41 cellular contexts compared by ENCODE assay signal in genomic region chr6:116793224-116793623, GRCh38. TPM values are rescaled to one million over a fixed set of nuclear protein-coding genes. Genes with fewer than 3 reads are reported as not detected.
"Had no signal": no experiment of that assay in that cellular context is flagged by ENCODE, and none has a peak within 500 bp of the region (broad histone marks: within the 10 kb centered on the region; RNA-seq: fewer than 3 reads in every experiment).

No MANE protein-coding gene starts in this region.

- H3K36me3 Mint-ChIP-seq: activated naive CD4-positive, alpha-beta T cell treated with anti-CD3 and anti-CD28 coated beads, Interleukin-2, amount 10 ng/mL, durations not matched to agents 7 days and 5 days; activated naive CD4-positive, alpha-beta T cell treated with anti-CD3 and anti-CD28 coated beads, Interleukin-2, amount 50 U/mL, for 24 hours; activated naive CD4-positive, alpha-beta T cell treated with anti-CD3 and anti-CD28 coated beads, Interleukin-2, amount 50 U/mL, for 72 hours; activated naive CD8-positive, alpha-beta T cell; activated naive CD8-positive, alpha-beta T cell treated with anti-CD3 and anti-CD28 coated beads for 36 hours; activated naive CD8-positive, alpha-beta T cell treated with anti-CD3 and anti-CD28 coated beads, Interleukin-2, amount 10 ng/mL, durations not matched to agents 7 days and 5 days; brain had no signal

- H3K27ac Mint-ChIP-seq: activated naive CD4-positive, alpha-beta T cell treated with anti-CD3 and anti-CD28 coated beads for 36 hours; activated naive CD4-positive, alpha-beta T cell treated with anti-CD3 and anti-CD28 coated beads, Interleukin-2, amount 10 ng/mL, durations not matched to agents 7 days and 5 days; activated naive CD4-positive, alpha-beta T cell treated with anti-CD3 and anti-CD28 coated beads, Interleukin-2, amount 50 U/mL, for 24 hours; activated naive CD4-positive, alpha-beta T cell treated with anti-CD3 and anti-CD28 coated beads, Interleukin-2, amount 50 U/mL, for 72 hours; activated naive CD8-positive, alpha-beta T cell; activated naive CD8-positive, alpha-beta T cell treated with anti-CD3 and anti-CD28 coated beads for 36 hours; activated naive CD8-positive, alpha-beta T cell treated with anti-CD3 and anti-CD28 coated beads, Interleukin-2, amount 10 ng/mL, durations not matched to agents 7 days and 5 days; activated naive CD8-positive, alpha-beta T cell treated with anti-CD3 and anti-CD28 coated beads, Interleukin-2, amount 50 U/mL, for 24 hours; activated T-cell treated with anti-CD3 and anti-CD28 coated beads, Interleukin-2, amount 50 U/mL, for 24 hours; activated T-cell treated with anti-CD3 and anti-CD28 coated beads, Interleukin-2, amount 50 U/mL, for 72 hours; activated T-helper 1 cell treated with anti-CD3 and anti-CD28 coated beads, Interleukin-12 subunit alpha, Interleukin-12 subunit beta, Interleukin-2, Interleukin-4 antibody, amounts not matched to agents 30 ng/mL and 10 ng/mL and 1 ng/mL, durations not matched to agents 14 hours and 24 hours and 36 hours; activated T-helper 17 cell treated with anti-CD3 and anti-CD28 coated beads, Interleukin-2, amount 50 U/mL, for 72 hours; activated T-helper 2 cell treated with anti-CD3 and anti-CD28 coated beads, Interferon-gamma antibody, Interleukin-2, Interleukin-4, amounts not matched to agents 10 μg/mL and 5 μg/mL and 100 μg/mL, durations not matched to agents 14 hours and 24 hours and 36 hours; brain had no signal

- H3K27me3 Mint-ChIP-seq: activated naive CD4-positive, alpha-beta T cell treated with anti-CD3 and anti-CD28 coated beads, Interleukin-2, amount 10 ng/mL, durations not matched to agents 7 days and 5 days; activated naive CD8-positive, alpha-beta T cell treated with anti-CD3 and anti-CD28 coated beads, Interleukin-2, amount 50 U/mL, for 24 hours; brain had no signal

- H3K4me3 ChIP-seq: adrenal gland, ascending aorta, body of pancreas, cardiac muscle cell had no signal

- H3K27me3 ChIP-seq: adrenal gland, ascending aorta, body of pancreas, brain microvascular endothelial cell, cardiac muscle cell had no signal

- H3K36me3 ChIP-seq: adrenal gland, ascending aorta, brain microvascular endothelial cell, cardiac muscle cell had no signal

- H3K4me3 Mint-ChIP-seq: activated naive CD4-positive, alpha-beta T cell treated with anti-CD3 and anti-CD28 coated beads for 36 hours; activated naive CD4-positive, alpha-beta T cell treated with anti-CD3 and anti-CD28 coated beads, Interleukin-2, amount 10 ng/mL, durations not matched to agents 7 days and 5 days; activated naive CD4-positive, alpha-beta T cell treated with anti-CD3 and anti-CD28 coated beads, Interleukin-2, amount 50 U/mL, for 24 hours; activated naive CD8-positive, alpha-beta T cell; activated naive CD8-positive, alpha-beta T cell treated with anti-CD3 and anti-CD28 coated beads for 36 hours; activated naive CD8-positive, alpha-beta T cell treated with anti-CD3 and anti-CD28 coated beads, Interleukin-2, amount 10 ng/mL, durations not matched to agents 7 days and 5 days; activated naive CD8-positive, alpha-beta T cell treated with anti-CD3 and anti-CD28 coated beads, Interleukin-2, amount 50 U/mL, for 24 hours; activated T-cell treated with anti-CD3 and anti-CD28 coated beads, Interleukin-2, amount 50 U/mL, for 24 hours; activated T-cell treated with anti-CD3 and anti-CD28 coated beads, Interleukin-2, amount 50 U/mL, for 4 hours; activated T-cell treated with anti-CD3 and anti-CD28 coated beads, Interleukin-2, amount 50 U/mL, for 72 hours; activated T-helper 1 cell treated with anti-CD3 and anti-CD28 coated beads, Interleukin-12 subunit alpha, Interleukin-12 subunit beta, Interleukin-2, Interleukin-4 antibody, amounts not matched to agents 30 ng/mL and 10 ng/mL and 1 ng/mL, durations not matched to agents 14 hours and 24 hours and 36 hours; activated T-helper 17 cell treated with anti-CD3 and anti-CD28 coated beads, Interleukin-2, amount 50 U/mL, for 72 hours; brain; central memory CD8-positive, alpha-beta T cell had no signal

- ATAC-seq: activated naive CD4-positive, alpha-beta T cell treated with anti-CD3 and anti-CD28 coated beads, Interleukin-2, amount 50 U/mL, for 72 hours; activated naive CD8-positive, alpha-beta T cell treated with anti-CD3 and anti-CD28 coated beads, Interleukin-2, amount 50 U/mL, for 24 hours; activated T-cell treated with anti-CD3 and anti-CD28 coated beads, Interleukin-2, amount 50 U/mL, for 4 hours; activated T-cell treated with anti-CD3 and anti-CD28 coated beads, Interleukin-2, amount 50 U/mL, for 72 hours; activated T-helper 17 cell treated with anti-CD3 and anti-CD28 coated beads, Interleukin-2, amount 50 U/mL, for 72 hours; body of pancreas had no signal

- H3K9me3 Mint-ChIP-seq: activated naive CD4-positive, alpha-beta T cell treated with anti-CD3 and anti-CD28 coated beads for 36 hours; activated naive CD4-positive, alpha-beta T cell treated with anti-CD3 and anti-CD28 coated beads, Interleukin-2, amount 10 ng/mL, durations not matched to agents 7 days and 5 days; activated naive CD4-positive, alpha-beta T cell treated with anti-CD3 and anti-CD28 coated beads, Interleukin-2, amount 50 U/mL, for 24 hours; activated naive CD4-positive, alpha-beta T cell treated with anti-CD3 and anti-CD28 coated beads, Interleukin-2, amount 50 U/mL, for 72 hours; activated naive CD8-positive, alpha-beta T cell treated with anti-CD3 and anti-CD28 coated beads for 36 hours; activated naive CD8-positive, alpha-beta T cell treated with anti-CD3 and anti-CD28 coated beads, Interleukin-2, amount 10 ng/mL, durations not matched to agents 7 days and 5 days; activated naive CD8-positive, alpha-beta T cell treated with anti-CD3 and anti-CD28 coated beads, Interleukin-2, amount 50 U/mL, for 24 hours; activated T-cell treated with anti-CD3 and anti-CD28 coated beads, Interleukin-2, amount 50 U/mL, for 24 hours; activated T-cell treated with anti-CD3 and anti-CD28 coated beads, Interleukin-2, amount 50 U/mL, for 4 hours; activated T-cell treated with anti-CD3 and anti-CD28 coated beads, Interleukin-2, amount 50 U/mL, for 72 hours; activated T-helper 1 cell treated with anti-CD3 and anti-CD28 coated beads, Interleukin-12 subunit alpha, Interleukin-12 subunit beta, Interleukin-2, Interleukin-4 antibody, amounts not matched to agents 30 ng/mL and 10 ng/mL and 1 ng/mL, durations not matched to agents 14 hours and 24 hours and 36 hours; activated T-helper 17 cell treated with anti-CD3 and anti-CD28 coated beads, Interleukin-2, amount 50 U/mL, for 72 hours; activated T-helper 2 cell treated with anti-CD3 and anti-CD28 coated beads, Interferon-gamma antibody, Interleukin-2, Interleukin-4, amounts not matched to agents 10 μg/mL and 5 μg/mL and 100 μg/mL, durations not matched to agents 14 hours and 24 hours and 36 hours; brain; central memory CD8-positive, alpha-beta T cell had no signal

- H3K9me3 ChIP-seq: adrenal gland, ascending aorta, body of pancreas had no signal

- H3K27ac ChIP-seq: adrenal gland, ascending aorta, body of pancreas, brain microvascular endothelial cell, cardiac muscle cell had no signal

- DNase-seq: activated effector memory CD4-positive, alpha-beta T cell treated with anti-CD3 and anti-CD28 coated beads, Interleukin-2, amount 50 U/mL, for 16 hours; activated effector memory CD4-positive, alpha-beta T cell treated with Interleukin-2 at 50 U/mL for 16 hours; activated gamma-delta T cell; activated gamma-delta T cell treated with Interleukin-2 at 50 U/mL for 16 hours; activated naive CD4-positive, alpha-beta T cell; activated naive CD4-positive, alpha-beta T cell treated with anti-CD3 and anti-CD28 coated beads for 36 hours; activated naive CD4-positive, alpha-beta T cell treated with anti-CD3 and anti-CD28 coated beads, Interleukin-2, amount 10 ng/mL, durations not matched to agents 7 days and 5 days; activated naive CD4-positive, alpha-beta T cell treated with anti-CD3 and anti-CD28 coated beads, Interleukin-2, amount 50 U/mL, for 16 hours; activated naive CD4-positive, alpha-beta T cell treated with Interleukin-2 at 50 U/mL for 16 hours; activated naive CD8-positive, alpha-beta T cell treated with anti-CD3 and anti-CD28 coated beads for 36 hours; activated naive CD8-positive, alpha-beta T cell treated with anti-CD3 and anti-CD28 coated beads, Interleukin-2, amount 10 ng/mL, durations not matched to agents 7 days and 5 days; activated naive CD8-positive, alpha-beta T cell treated with anti-CD3 and anti-CD28 coated beads, Interleukin-2, amount 50 U/mL, for 24 hours; activated T-cell treated with anti-CD3 and anti-CD28 coated beads, Interleukin-2, amount 50 U/mL, for 24 hours; activated T-cell treated with anti-CD3 and anti-CD28 coated beads, Interleukin-2, amount 50 U/mL, for 4 hours; activated T-cell treated with anti-CD3 and anti-CD28 coated beads, Interleukin-2, amount 50 U/mL, for 48 hours; activated T-cell treated with anti-CD3 and anti-CD28 coated beads, Interleukin-2, amount 50 U/mL, for 72 hours; adrenal gland; amniotic stem cell; amygdala; anterior cingulate cortex; aorta; body of pancreas; brain microvascular endothelial cell; caudate nucleus; central memory CD4-positive, alpha-beta T cell; cerebellar nuclear complex had no signal

- H3K4me1 Mint-ChIP-seq: activated naive CD4-positive, alpha-beta T cell treated with anti-CD3 and anti-CD28 coated beads, Interleukin-2, amount 10 ng/mL, durations not matched to agents 7 days and 5 days; activated naive CD4-positive, alpha-beta T cell treated with anti-CD3 and anti-CD28 coated beads, Interleukin-2, amount 50 U/mL, for 24 hours; activated naive CD8-positive, alpha-beta T cell treated with anti-CD3 and anti-CD28 coated beads for 36 hours; activated naive CD8-positive, alpha-beta T cell treated with anti-CD3 and anti-CD28 coated beads, Interleukin-2, amount 10 ng/mL, durations not matched to agents 7 days and 5 days; activated naive CD8-positive, alpha-beta T cell treated with anti-CD3 and anti-CD28 coated beads, Interleukin-2, amount 50 U/mL, for 24 hours; activated T-helper 17 cell treated with anti-CD3 and anti-CD28 coated beads, Interleukin-2, amount 50 U/mL, for 72 hours; brain; central memory CD8-positive, alpha-beta T cell had no signal

- H3K4me1 ChIP-seq: adrenal gland, ascending aorta, body of pancreas had no signal

RNA-seq across cellular contexts. Expression of gene FAM162B, which starts 27.7 kb away (rescaled TPM):
- total RNA-seq: activated naive CD4-positive, alpha-beta T cell treated with anti-CD3 and anti-CD28 coated beads for 36 hours; activated naive CD4-positive, alpha-beta T cell treated with anti-CD3 and anti-CD28 coated beads, Interleukin-2, amount 50 U/mL, for 72 hours; activated naive CD8-positive, alpha-beta T cell treated with anti-CD3 and anti-CD28 coated beads for 36 hours; activated naive CD8-positive, alpha-beta T cell treated with anti-CD3 and anti-CD28 coated beads, Interleukin-2, amount 10 ng/mL, durations not matched to agents 7 days and 5 days; activated T-cell treated with anti-CD3 and anti-CD28 coated beads, Interleukin-2, amount 50 U/mL, for 4 hours; activated T-cell treated with anti-CD3 and anti-CD28 coated beads, Interleukin-2, amount 50 U/mL, for 72 hours; activated T-helper 1 cell treated with anti-CD3 and anti-CD28 coated beads, Interleukin-12 subunit alpha, Interleukin-12 subunit beta, Interleukin-2, Interleukin-4 antibody, amounts not matched to agents 30 ng/mL and 10 ng/mL and 1 ng/mL, durations not matched to agents 14 hours and 24 hours and 36 hours; activated T-helper 17 cell treated with anti-CD3 and anti-CD28 coated beads, Interleukin-2, amount 50 U/mL, for 72 hours; activated T-helper 2 cell treated with anti-CD3 and anti-CD28 coated beads, Interferon-gamma antibody, Interleukin-2, Interleukin-4, amounts not matched to agents 10 μg/mL and 5 μg/mL and 100 μg/mL, durations not matched to agents 14 hours and 24 hours and 36 hours; ascending aorta; astrocyte; body of pancreas; bronchial epithelial cell; cardiac muscle cell; chondrocyte had no signal

RNA-seq across cellular contexts. Expression of gene GPRC6A, which starts 35.7 kb away (rescaled TPM):
- total RNA-seq: activated naive CD4-positive, alpha-beta T cell treated with anti-CD3 and anti-CD28 coated beads for 36 hours; activated naive CD4-positive, alpha-beta T cell treated with anti-CD3 and anti-CD28 coated beads, Interleukin-2, amount 50 U/mL, for 72 hours; activated naive CD8-positive, alpha-beta T cell treated with anti-CD3 and anti-CD28 coated beads for 36 hours; activated naive CD8-positive, alpha-beta T cell treated with anti-CD3 and anti-CD28 coated beads, Interleukin-2, amount 10 ng/mL, durations not matched to agents 7 days and 5 days; activated T-cell treated with anti-CD3 and anti-CD28 coated beads, Interleukin-2, amount 50 U/mL, for 4 hours; activated T-cell treated with anti-CD3 and anti-CD28 coated beads, Interleukin-2, amount 50 U/mL, for 72 hours; activated T-helper 1 cell treated with anti-CD3 and anti-CD28 coated beads, Interleukin-12 subunit alpha, Interleukin-12 subunit beta, Interleukin-2, Interleukin-4 antibody, amounts not matched to agents 30 ng/mL and 10 ng/mL and 1 ng/mL, durations not matched to agents 14 hours and 24 hours and 36 hours; activated T-helper 17 cell treated with anti-CD3 and anti-CD28 coated beads, Interleukin-2, amount 50 U/mL, for 72 hours; activated T-helper 2 cell treated with anti-CD3 and anti-CD28 coated beads, Interferon-gamma antibody, Interleukin-2, Interleukin-4, amounts not matched to agents 10 μg/mL and 5 μg/mL and 100 μg/mL, durations not matched to agents 14 hours and 24 hours and 36 hours; aorta; ascending aorta; astrocyte; body of pancreas; bronchial epithelial cell; cardiac muscle cell; cardiac septum; cerebellum; chondrocyte had no signal
